In genomic region chr19:38266981-38267597, GRCh38 we compare ENCODE assay signal across 8 cellular contexts. TPM values are rescaled to one million over a fixed set of nuclear protein-coding genes. Genes with fewer than 3 reads are reported as not detected.
DNase-seq lines count a peak whose midpoint lies in the region; FAIRE-seq and TF ChIP-seq lines count a peak whose summit lies in the region.
"Had no signal": no experiment of that assay in that cellular context is flagged by ENCODE, and none has a peak within 500 bp of the region (broad histone marks: within the 10 kb centered on the region; RNA-seq: fewer than 3 reads in every experiment).

No MANE protein-coding gene starts in this region.

- 39% methylated on average over 10 of the region's 12 CpGs for WGBS in suprapubic skin
- 85% methylated on average over 12 of the region's 12 CpGs for WGBS in esophagus muscularis mucosa

- H3K36me3 ChIP-seq in keratinocyte (ENCODE audit: control insufficient read depth in 2 of 2, extremely low read depth in 1 of 2, insufficient read depth in 2 of 2, low read length in 2 of 2) (peaks cover 3 to 15% of the 10 kb centered on the region in 2 experiments), suprapubic skin (no peaks in the 10 kb centered on the region), esophagus muscularis mucosa (no peaks in the 10 kb centered on the region)

- peak overlapping the region; percentile 13 for H3K27ac Mint-ChIP-seq in activated T-helper 1 cell treated with anti-CD3 and anti-CD28 coated beads, Interleukin-12 subunit alpha, Interleukin-12 subunit beta, Interleukin-2, Interleukin-4 antibody, amounts not matched to agents 30 ng/mL and 10 ng/mL and 1 ng/mL, durations not matched to agents 14 hours and 24 hours and 36 hours

- H3K4me1 Mint-ChIP-seq in activated T-helper 1 cell treated with anti-CD3 and anti-CD28 coated beads, Interleukin-12 subunit alpha, Interleukin-12 subunit beta, Interleukin-2, Interleukin-4 antibody, amounts not matched to agents 30 ng/mL and 10 ng/mL and 1 ng/mL, durations not matched to agents 14 hours and 24 hours and 36 hours (ENCODE audit: low read depth) = peaks cover 57% of the 10 kb centered on the region

- H3K79me2 ChIP-seq in keratinocyte (ENCODE audit: control insufficient read depth, insufficient read depth, low read length) = peaks cover 77% of the 10 kb centered on the region

- peaks cover 8% of the 10 kb centered on the region for H3K9me1 ChIP-seq in keratinocyte (ENCODE audit: control insufficient read depth, extremely low read depth, insufficient read depth, low read length)

- intact Hi-C loops in activated T-helper 1 cell treated with anti-CD3 and anti-CD28 coated beads, Interleukin-12 subunit alpha, Interleukin-12 subunit beta, Interleukin-2, Interleukin-4 antibody, amounts not matched to agents 30 ng/mL and 10 ng/mL and 1 ng/mL, durations not matched to agents 14 hours and 24 hours and 36 hours (cut with micrococcal nuclease) = no loop called here
- intact Hi-C loops in esophagus muscularis mucosa (cut with DNase I) = no loop called here

- H3K4me2 ChIP-seq in keratinocyte (ENCODE audit: control insufficient read depth, extremely low read depth, insufficient read depth, low read depth, low read length) = peak overlapping the region; percentile 99
- H3K4me2 ChIP-seq: KMS-11 had no signal

- no peak overlapping the region for H2AFZ ChIP-seq in keratinocyte (ENCODE audit: control insufficient read depth, low read length)

- FAIRE-seq in HTR-8/SVneo (lab: Jason Lieb, UNC) = peak; percentile 89
- FAIRE-seq in keratinocyte (lab: Jason Lieb, UNC) = peak; percentile 96

- no peaks in the 10 kb centered on the region for H3K36me3 Mint-ChIP-seq in activated T-helper 1 cell treated with anti-CD3 and anti-CD28 coated beads, Interleukin-12 subunit alpha, Interleukin-12 subunit beta, Interleukin-2, Interleukin-4 antibody, amounts not matched to agents 30 ng/mL and 10 ng/mL and 1 ng/mL, durations not matched to agents 14 hours and 24 hours and 36 hours (ENCODE audit: low read depth)

- DNase-seq in HTR-8/SVneo (ENCODE audit: insufficient read length, low spot score) (peak; percentile 67), keratinocyte (ENCODE audit: low read depth, low spot score) (no peak), suprapubic skin (ENCODE audit: low spot score in 2 of 2) (no peak), NCI-H774 (lab: John Stamatoyannopoulos, UW) (no peak), esophagus muscularis mucosa (ENCODE audit: extremely low spot score) (no peak), T1000 (lab: John Stamatoyannopoulos, UW) (no peak)
- DNase-seq in activated T-helper 1 cell treated with anti-CD3 and anti-CD28 coated beads, Interleukin-12 subunit alpha, Interleukin-12 subunit beta, Interleukin-2, Interleukin-4 antibody, amounts not matched to agents 30 ng/mL and 10 ng/mL and 1 ng/mL, durations not matched to agents 14 hours and 24 hours and 36 hours (ENCODE audit: low spot score) = no peak

- TF ChIP-seq EP300 in suprapubic skin (IDR thresholded peaks at IDR 0.05) (no peak), esophagus muscularis mucosa (IDR thresholded peaks at IDR 0.05) (no peak)

- TF ChIP-seq CTCF in keratinocyte (optimal IDR thresholded peaks at IDR 0.05 in 1 of 3, IDR thresholded peaks at IDR 0.05 in 1 of 3, conservative IDR thresholded peaks at IDR 0.05 in 1 of 3; ENCODE audit: extremely low read depth in 1 of 3, insufficient read depth in 2 of 3, low read length in 3 of 3) (no peak), suprapubic skin (IDR thresholded peaks at IDR 0.05) (no peak), esophagus muscularis mucosa (IDR thresholded peaks at IDR 0.05) (no peak)

- dilution Hi-C loops in keratinocyte (cut with MboI; ENCODE audit: extremely low pct_ligation_motif_present, low sequenced_read_pairs) = no loop called here

- H3K27ac ChIP-seq in keratinocyte (ENCODE audit: control insufficient read depth, insufficient read depth, low read length) = peak overlapping the region; percentile 95
- peak overlapping the region; percentile 87 for H3K27ac ChIP-seq in suprapubic skin
- no peak overlapping the region for H3K27ac ChIP-seq in esophagus muscularis mucosa (replicated peaks in 1 of 4)
- H3K27ac ChIP-seq: KMS-11 had no signal

- no peak for TF ChIP-seq POLR2A in suprapubic skin (IDR thresholded peaks at IDR 0.05)
- TF ChIP-seq POLR2A in esophagus muscularis mucosa (IDR thresholded peaks at IDR 0.05; ENCODE audit: low read depth) = no peak

- H3K27me3 ChIP-seq in keratinocyte (ENCODE audit: control insufficient read depth, extremely low read depth, insufficient read depth, low read length) (no peaks in the 10 kb centered on the region), suprapubic skin (peaks cover 4% of the 10 kb centered on the region), esophagus muscularis mucosa (peaks cover 0 to 26% (median 13%) of the 10 kb centered on the region in 4 donors)

- H3K4me3 ChIP-seq in keratinocyte (ENCODE audit: control insufficient read depth in 2 of 3, extremely low read depth in 1 of 3, insufficient read depth in 2 of 3, low read depth in 1 of 3, low read length in 3 of 3) (peak overlapping the region; percentile 90 to 99 (median 96)), suprapubic skin (peak overlapping the region; percentile 60), esophagus muscularis mucosa (no peak overlapping the region)

- peaks cover 43% of the 10 kb centered on the region for H3K4me1 ChIP-seq in keratinocyte (ENCODE audit: control insufficient read depth, extremely low read depth, insufficient read depth, low read length)
- H3K4me1 ChIP-seq in suprapubic skin = peaks cover 43% of the 10 kb centered on the region
- peaks cover 13 to 16% (median 14%) of the 10 kb centered on the region in 4 donors for H3K4me1 ChIP-seq in esophagus muscularis mucosa

- no peaks in the 10 kb centered on the region for H3K9me3 ChIP-seq in keratinocyte (ENCODE audit: control insufficient read depth, low read depth, low read length)
- no peaks in the 10 kb centered on the region for H3K9me3 ChIP-seq in suprapubic skin
- no peaks in the 10 kb centered on the region for H3K9me3 ChIP-seq in esophagus muscularis mucosa

- no peaks in the 10 kb centered on the region for H3K27me3 Mint-ChIP-seq in activated T-helper 1 cell treated with anti-CD3 and anti-CD28 coated beads, Interleukin-12 subunit alpha, Interleukin-12 subunit beta, Interleukin-2, Interleukin-4 antibody, amounts not matched to agents 30 ng/mL and 10 ng/mL and 1 ng/mL, durations not matched to agents 14 hours and 24 hours and 36 hours (ENCODE audit: insufficient read depth)

- H3K9me3 Mint-ChIP-seq in activated T-helper 1 cell treated with anti-CD3 and anti-CD28 coated beads, Interleukin-12 subunit alpha, Interleukin-12 subunit beta, Interleukin-2, Interleukin-4 antibody, amounts not matched to agents 30 ng/mL and 10 ng/mL and 1 ng/mL, durations not matched to agents 14 hours and 24 hours and 36 hours = no peaks in the 10 kb centered on the region

- H3K9ac ChIP-seq in keratinocyte (ENCODE audit: control insufficient read depth, extremely low read depth, insufficient read depth, low read length) = peak overlapping the region; percentile 93
- H3K9ac ChIP-seq: KMS-11 had no signal

- H3K4me3 Mint-ChIP-seq in activated T-helper 1 cell treated with anti-CD3 and anti-CD28 coated beads, Interleukin-12 subunit alpha, Interleukin-12 subunit beta, Interleukin-2, Interleukin-4 antibody, amounts not matched to agents 30 ng/mL and 10 ng/mL and 1 ng/mL, durations not matched to agents 14 hours and 24 hours and 36 hours = peak overlapping the region; percentile 34

- peaks cover 35% of the 10 kb centered on the region for H4K20me1 ChIP-seq in keratinocyte (ENCODE audit: control insufficient read depth, extremely low read depth, insufficient read depth, low read length)

RNA-seq across cellular contexts. Expression of gene SPINT2, which starts 2.7 kb away (rescaled TPM):
- total RNA-seq in activated T-helper 1 cell treated with anti-CD3 and anti-CD28 coated beads, Interleukin-12 subunit alpha, Interleukin-12 subunit beta, Interleukin-2, Interleukin-4 antibody, amounts not matched to agents 30 ng/mL and 10 ng/mL and 1 ng/mL, durations not matched to agents 14 hours and 24 hours and 36 hours = 79.6 and 86.8 TPM in 2 replicates
- polyA plus RNA-seq in keratinocyte = 362 to 472 TPM (median 363 TPM) in 3 replicates
- polyA plus RNA-seq in keratinocyte (2011; ENCODE audit: low read depth) = 293 TPM
- 250 and 352 TPM in 2 replicates for polyA plus RNA-seq in keratinocyte (2011; cell fraction: cytosol; rRNA removed)
- 891 and 980 TPM in 2 replicates for polyA plus RNA-seq in keratinocyte (2011; cell fraction: nucleus; rRNA removed)
- polyA plus RNA-seq in keratinocyte (2012; ENCODE audit: low replicate concordance) = 601 and 646 TPM in 2 replicates
- polyA minus RNA-seq in keratinocyte = 182 to 293 TPM (median 269 TPM) in 3 replicates
- polyA minus RNA-seq in keratinocyte (2011; cell fraction: cytosol; rRNA and poly(A)+ RNA removed) = 465 TPM
- polyA minus RNA-seq in keratinocyte (2011; cell fraction: nucleus; rRNA and poly(A)+ RNA removed) = 290 and 325 TPM in 2 replicates
- total RNA-seq in suprapubic skin (100 to 1,000 TPM; 359 to 639 (median 494) TPM), esophagus muscularis mucosa (10 to 100 TPM in 3 of 4 donors, 1 to 10 TPM in 1; 5.0 to 13.4 (median 11.4) TPM)

RNA-seq across cellular contexts. Expression of gene PPP1R14A, which starts 10.9 kb away (rescaled TPM):
- total RNA-seq in activated T-helper 1 cell treated with anti-CD3 and anti-CD28 coated beads, Interleukin-12 subunit alpha, Interleukin-12 subunit beta, Interleukin-2, Interleukin-4 antibody, amounts not matched to agents 30 ng/mL and 10 ng/mL and 1 ng/mL, durations not matched to agents 14 hours and 24 hours and 36 hours = 65.1 and 66.9 TPM in 2 replicates
- 2.6 to 3.1 TPM (median 2.7 TPM) in 3 replicates for polyA plus RNA-seq in keratinocyte
- polyA plus RNA-seq in keratinocyte (2011; ENCODE audit: low read depth) = 1.6 TPM
- 0.79 and 3.3 TPM in 2 replicates for polyA plus RNA-seq in keratinocyte (2011; cell fraction: cytosol; rRNA removed)
- polyA plus RNA-seq in keratinocyte (2011; cell fraction: nucleus; rRNA removed) = 1.3 and 1.4 TPM in 2 replicates
- polyA plus RNA-seq in keratinocyte (2012; ENCODE audit: low replicate concordance) = 0.75 and 5.7 TPM in 2 replicates
- polyA minus RNA-seq in keratinocyte = 0.43 TPM in 1 of 3 replicates, not detected in the others
- polyA minus RNA-seq in keratinocyte (2011; cell fraction: cytosol; rRNA and poly(A)+ RNA removed) = 5.9 TPM
- not detected in 2 replicates for polyA minus RNA-seq in keratinocyte (2011; cell fraction: nucleus; rRNA and poly(A)+ RNA removed)
- total RNA-seq in suprapubic skin (10 to 100 TPM in 1 of 4 donors, 1 to 10 TPM in 3; 2.3 to 13.3 (median 7.7) TPM), esophagus muscularis mucosa (100 to 1,000 TPM; 217 to 794 (median 445) TPM)

RNA-seq across cellular contexts. Expression of gene C19orf33, which starts 37.0 kb away (rescaled TPM):
- 0.71 TPM in 1 of 2 replicates, not detected in the other for total RNA-seq in activated T-helper 1 cell treated with anti-CD3 and anti-CD28 coated beads, Interleukin-12 subunit alpha, Interleukin-12 subunit beta, Interleukin-2, Interleukin-4 antibody, amounts not matched to agents 30 ng/mL and 10 ng/mL and 1 ng/mL, durations not matched to agents 14 hours and 24 hours and 36 hours
- polyA plus RNA-seq in keratinocyte = 302 to 496 TPM (median 366 TPM) in 3 replicates
- 241 TPM for polyA plus RNA-seq in keratinocyte (2011; ENCODE audit: low read depth)
- polyA plus RNA-seq in keratinocyte (2011; cell fraction: cytosol; rRNA removed) = 214 and 781 TPM in 2 replicates
- 102 and 139 TPM in 2 replicates for polyA plus RNA-seq in keratinocyte (2011; cell fraction: nucleus; rRNA removed)
- 360 and 816 TPM in 2 replicates for polyA plus RNA-seq in keratinocyte (2012; ENCODE audit: low replicate concordance)
- 35.2 to 58.7 TPM (median 44.3 TPM) in 3 replicates for polyA minus RNA-seq in keratinocyte
- 220 TPM for polyA minus RNA-seq in keratinocyte (2011; cell fraction: cytosol; rRNA and poly(A)+ RNA removed)
- polyA minus RNA-seq in keratinocyte (2011; cell fraction: nucleus; rRNA and poly(A)+ RNA removed) = 42.0 and 55.5 TPM in 2 replicates
- 100 to 1,000 TPM; 182 to 452 (median 349) TPM for total RNA-seq in suprapubic skin
- 1 to 10 TPM; 7.8 to 8.6 (median 8.1) TPM for total RNA-seq in esophagus muscularis mucosa

RNA-seq across cellular contexts. Expression of gene DPF1, which starts 43.1 kb away (rescaled TPM):
- 1.4 and 1.7 TPM in 2 replicates for total RNA-seq in activated T-helper 1 cell treated with anti-CD3 and anti-CD28 coated beads, Interleukin-12 subunit alpha, Interleukin-12 subunit beta, Interleukin-2, Interleukin-4 antibody, amounts not matched to agents 30 ng/mL and 10 ng/mL and 1 ng/mL, durations not matched to agents 14 hours and 24 hours and 36 hours
- polyA plus RNA-seq in keratinocyte = 1.5 to 1.9 TPM (median 1.8 TPM) in 3 replicates
- polyA plus RNA-seq in keratinocyte (2011; ENCODE audit: low read depth) = 1.3 TPM
- polyA plus RNA-seq in keratinocyte (2011; cell fraction: cytosol; rRNA removed) = 0.78 and 2.1 TPM in 2 replicates
- polyA plus RNA-seq in keratinocyte (2011; cell fraction: nucleus; rRNA removed) = 3.4 and 3.5 TPM in 2 replicates
- 0.71 and 1.9 TPM in 2 replicates for polyA plus RNA-seq in keratinocyte (2012; ENCODE audit: low replicate concordance)
- polyA minus RNA-seq in keratinocyte = 1.3 to 2.4 TPM (median 2.0 TPM) in 3 replicates
- 2.9 TPM for polyA minus RNA-seq in keratinocyte (2011; cell fraction: cytosol; rRNA and poly(A)+ RNA removed)
- polyA minus RNA-seq in keratinocyte (2011; cell fraction: nucleus; rRNA and poly(A)+ RNA removed) = 0.84 and 0.93 TPM in 2 replicates
- total RNA-seq in suprapubic skin (1 to 10 TPM in 1 of 4 donors, not detected in 3; 1.1 TPM), esophagus muscularis mucosa (under 1 TPM in 2 of 4 donors, not detected in 2; 0.17 to 0.83 TPM)

RNA-seq across cellular contexts. Expression of gene YIF1B, which starts 48.7 kb away (rescaled TPM):
- total RNA-seq in activated T-helper 1 cell treated with anti-CD3 and anti-CD28 coated beads, Interleukin-12 subunit alpha, Interleukin-12 subunit beta, Interleukin-2, Interleukin-4 antibody, amounts not matched to agents 30 ng/mL and 10 ng/mL and 1 ng/mL, durations not matched to agents 14 hours and 24 hours and 36 hours = 89.8 and 96.0 TPM in 2 replicates
- polyA plus RNA-seq in keratinocyte = 38.1 to 66.5 TPM (median 47.6 TPM) in 3 replicates
- polyA plus RNA-seq in keratinocyte (2011; ENCODE audit: low read depth) = 7.4 TPM
- 29.0 and 58.3 TPM in 2 replicates for polyA plus RNA-seq in keratinocyte (2011; cell fraction: cytosol; rRNA removed)
- 25.8 and 36.8 TPM in 2 replicates for polyA plus RNA-seq in keratinocyte (2011; cell fraction: nucleus; rRNA removed)
- polyA plus RNA-seq in keratinocyte (2012; ENCODE audit: low replicate concordance) = 26.1 and 50.0 TPM in 2 replicates
- 40.3 to 62.6 TPM (median 40.9 TPM) in 3 replicates for polyA minus RNA-seq in keratinocyte
- polyA minus RNA-seq in keratinocyte (2011; cell fraction: cytosol; rRNA and poly(A)+ RNA removed) = 51.8 TPM
- 12.3 and 12.4 TPM in 2 replicates for polyA minus RNA-seq in keratinocyte (2011; cell fraction: nucleus; rRNA and poly(A)+ RNA removed)
- total RNA-seq in suprapubic skin = 10 to 100 TPM; 14.2 to 36.4 (median 26.1) TPM
- total RNA-seq in esophagus muscularis mucosa = 10 to 100 TPM; 10.8 to 26.5 (median 21.5) TPM

Comparison
In these comparisons a context has a peak if more than half of its experiments do, and no peak if none do; other contexts are left out.
1. H3K27ac ChIP-seq: peak in keratinocyte (single experiment) and suprapubic skin (single experiment); none in esophagus muscularis mucosa (0 of 4).
2. H3K4me3 ChIP-seq: peak in keratinocyte (3 of 3) and suprapubic skin (single experiment); none in esophagus muscularis mucosa (0 of 4).
3. RNA of gene C19orf33, which starts 37.0 kb away (total RNA-seq): 182 to 452 TPM in suprapubic skin; 7.8 to 8.6 TPM in esophagus muscularis mucosa and 0.71 TPM in activated T-helper 1 cell treated with anti-CD3 and anti-CD28 coated beads, Interleukin-12 subunit alpha, Interleukin-12 subunit beta, Interleukin-2, Interleukin-4 antibody, amounts not matched to agents 30 ng/mL and 10 ng/mL and 1 ng/mL, durations not matched to agents 14 hours and 24 hours and 36 hours; every median in the first group is over 10 times any median in the second.